Comparison of ENCODE assay signal across 13 cellular contexts in the genomic region with DNA sequence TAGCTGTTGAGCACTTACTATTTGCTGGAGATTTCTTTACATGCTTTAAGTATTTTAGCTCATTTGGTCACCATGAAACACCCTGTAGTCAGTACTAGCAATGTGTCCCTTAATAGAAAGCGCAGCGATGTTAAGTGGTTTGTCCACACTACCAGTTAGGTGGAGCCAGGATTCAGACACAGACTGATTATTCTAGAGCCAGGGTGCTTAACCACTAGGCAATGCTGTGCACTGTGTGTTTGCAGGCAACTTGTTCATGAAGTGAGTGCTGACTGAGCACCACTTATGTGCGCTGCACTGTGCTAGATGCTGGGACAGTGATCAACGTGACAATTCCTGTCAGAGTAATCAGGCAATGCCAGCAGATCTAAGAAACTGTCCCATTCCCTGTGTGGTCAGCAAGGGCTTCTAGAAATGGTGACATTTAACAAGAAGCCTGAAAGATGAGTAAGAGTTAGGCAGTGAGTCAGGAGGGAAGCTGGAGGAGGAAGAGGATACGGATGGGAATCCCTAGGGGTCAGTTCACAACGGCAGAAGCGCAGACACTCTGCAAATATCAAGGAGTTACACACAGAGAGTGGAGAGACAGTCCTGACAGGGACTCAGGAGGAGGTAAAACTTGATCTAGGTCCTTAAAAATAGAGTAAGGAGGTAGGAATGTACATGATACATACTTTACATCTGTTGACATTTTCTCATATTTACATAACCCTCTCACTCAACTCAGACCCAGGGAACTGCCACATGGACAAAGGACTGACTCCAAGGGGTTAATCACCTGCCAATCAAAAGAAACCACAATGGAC.
DNase-seq lines count a peak whose midpoint lies in the region; ATAC-seq and TF ChIP-seq lines count a peak whose summit lies in the region.
"Had no signal": no experiment of that assay in that cellular context is flagged by ENCODE, and none has a peak within 500 bp of the region (broad histone marks: within the 10 kb centered on the region; RNA-seq: fewer than 3 reads in every experiment).

No MANE protein-coding gene starts in this region.

- in situ Hi-C loops in SK-MEL-5 (cut with HindIII; ENCODE audit: low pct_unique_long_range_greater_than_20kb, low sequenced_read_pairs), result no loop called here

- H3K27me3 Mint-ChIP-seq in HFFc6 (ENCODE audit: insufficient read depth), result peaks cover 5% of the 10 kb centered on the region
- H3K27me3 Mint-ChIP-seq in stimulated activated memory B cell treated with anti-CD40 and anti-IgM and Interleukin-4, amounts not matched to agents 10 μg/mL and 1 μg/mL and 100 μg/mL, for 72 hours, result peaks cover 13% of the 10 kb centered on the region

- H3K36me3 Mint-ChIP-seq in HFFc6 (ENCODE audit: low read depth), result no peaks in the 10 kb centered on the region
- no peaks in the 10 kb centered on the region for H3K36me3 Mint-ChIP-seq in stimulated activated memory B cell treated with anti-CD40 and anti-IgM and Interleukin-4, amounts not matched to agents 10 μg/mL and 1 μg/mL and 100 μg/mL, for 72 hours
- H3K36me3 Mint-ChIP-seq: activated naive CD8-positive, alpha-beta T cell treated with anti-CD3 and anti-CD28 coated beads for 36 hours; naive B cell had no signal

- peak; percentile 50 for DNase-seq in HFFc6
- peak; percentile 22 for DNase-seq in SK-MEL-5 (ENCODE audit: low read depth, low spot score)
- peak; percentile 35 for DNase-seq in glomerular visceral epithelial cell (ENCODE audit: extremely low spot score)
- DNase-seq in stimulated activated CD4-positive, alpha-beta T cell treated with anti-CD3 and anti-CD28 coated beads, Interleukin-1b, Interleukin-23, amount 100 ng/mL, for 48 hours, result no peak
- no peak for DNase-seq in NAMALWA (ENCODE audit: low spot score)
- DNase-seq: activated CD8-positive, alpha-beta memory T cell treated with anti-CD3 and anti-CD28 coated beads for 24 hours; activated naive CD8-positive, alpha-beta T cell treated with anti-CD3 and anti-CD28 coated beads for 36 hours; DMS79; effector CD8-positive, alpha-beta T cell; naive B cell; NCI-H1436 treated with DMSO at 0.1 percent for 48 hours had no signal

- H3K4me3 Mint-ChIP-seq in HFFc6, result no peak overlapping the region
- H3K4me3 Mint-ChIP-seq in stimulated activated memory B cell treated with anti-CD40 and anti-IgM and Interleukin-4, amounts not matched to agents 10 μg/mL and 1 μg/mL and 100 μg/mL, for 72 hours, result no peak overlapping the region
- H3K4me3 Mint-ChIP-seq: activated naive CD8-positive, alpha-beta T cell treated with anti-CD3 and anti-CD28 coated beads for 36 hours; naive B cell had no signal

- no peaks in the 10 kb centered on the region for H3K9me3 Mint-ChIP-seq in HFFc6
- H3K9me3 Mint-ChIP-seq in stimulated activated memory B cell treated with anti-CD40 and anti-IgM and Interleukin-4, amounts not matched to agents 10 μg/mL and 1 μg/mL and 100 μg/mL, for 72 hours, result no peaks in the 10 kb centered on the region
- H3K9me3 Mint-ChIP-seq: activated naive CD8-positive, alpha-beta T cell treated with anti-CD3 and anti-CD28 coated beads for 36 hours; naive B cell had no signal

- no peak overlapping the region for H3K27ac Mint-ChIP-seq in HFFc6
- H3K27ac Mint-ChIP-seq in stimulated activated memory B cell treated with anti-CD40 and anti-IgM and Interleukin-4, amounts not matched to agents 10 μg/mL and 1 μg/mL and 100 μg/mL, for 72 hours, result no peak overlapping the region
- H3K27ac Mint-ChIP-seq: activated naive CD8-positive, alpha-beta T cell treated with anti-CD3 and anti-CD28 coated beads for 36 hours had no signal

- TF ChIP-seq CTCF in HFFc6 (IDR thresholded peaks at IDR 0.05), result no peak

- ATAC-seq in stimulated activated memory B cell treated with anti-CD40 and anti-IgM and Interleukin-4, amounts not matched to agents 10 μg/mL and 1 μg/mL and 100 μg/mL, for 72 hours, result peak; percentile 20
- no peak for ATAC-seq in GM19463 (IDR thresholded peaks at IDR 0.05; ENCODE audit: unreplicated experiment)

- peaks cover 10% of the 10 kb centered on the region for H3K4me1 Mint-ChIP-seq in HFFc6 (ENCODE audit: low read depth)
- peaks cover 7% of the 10 kb centered on the region for H3K4me1 Mint-ChIP-seq in stimulated activated memory B cell treated with anti-CD40 and anti-IgM and Interleukin-4, amounts not matched to agents 10 μg/mL and 1 μg/mL and 100 μg/mL, for 72 hours
- H3K4me1 Mint-ChIP-seq: activated naive CD8-positive, alpha-beta T cell treated with anti-CD3 and anti-CD28 coated beads for 36 hours had no signal

Comparison
In these comparisons a context has a peak if more than half of its experiments do, and no peak if none do; other contexts are left out.
1. DNase-seq: peak in HFFc6 (single experiment), SK-MEL-5 (single experiment) and glomerular visceral epithelial cell (single experiment); none in stimulated activated CD4-positive, alpha-beta T cell treated with anti-CD3 and anti-CD28 coated beads, Interleukin-1b, Interleukin-23, amount 100 ng/mL, for 48 hours (single experiment) and NAMALWA (single experiment).